22 cellular contexts compared by ENCODE assay signal in the genomic region with DNA sequence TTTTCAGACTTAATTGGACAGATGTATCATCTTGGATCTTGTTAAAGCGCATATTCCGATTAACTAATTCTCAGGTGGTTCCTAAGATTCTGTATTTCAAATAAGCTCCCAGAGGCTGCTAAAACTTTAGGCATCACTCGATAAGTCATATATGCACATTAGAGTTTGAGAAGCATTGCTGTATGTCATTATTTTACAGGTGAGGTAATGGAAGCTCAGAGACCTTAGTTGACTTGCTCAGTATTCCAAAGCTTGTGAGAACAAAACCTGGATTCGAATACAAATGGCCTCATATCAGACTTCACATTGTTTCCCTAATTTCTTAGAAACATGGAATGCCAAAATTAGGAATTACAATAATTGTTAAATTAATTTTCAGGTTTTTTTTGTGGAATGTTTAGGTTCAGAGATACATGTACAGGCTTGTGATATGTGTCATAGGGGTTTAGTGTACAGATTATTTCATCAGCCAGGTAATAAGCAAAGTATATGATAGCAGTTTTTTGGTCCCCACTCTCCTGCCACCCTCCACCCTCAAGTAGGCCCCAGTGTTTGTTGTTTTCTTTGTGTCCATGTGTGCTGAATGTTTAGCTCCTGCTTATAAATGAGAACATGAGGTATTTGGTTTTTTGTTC.
"Had no signal": no experiment of that assay in that cellular context is flagged by ENCODE, and none has a peak within 500 bp of the region (broad histone marks: within the 10 kb centered on the region; RNA-seq: fewer than 3 reads in every experiment).

No MANE protein-coding gene starts in this region.

- H3K9ac ChIP-seq: SK-N-SH had no signal

- H3K9me3 ChIP-seq: adrenal gland, SJCRH30, SK-N-SH had no signal

- H3K4me1 Mint-ChIP-seq: activated CD4-positive, alpha-beta T cell treated with anti-CD3 and anti-CD28 coated beads for 36 hours; activated naive CD8-positive, alpha-beta T cell treated with anti-CD3 and anti-CD28 coated beads, Interleukin-2, amount 10 ng/mL, durations not matched to agents 7 days and 5 days; central memory CD8-positive, alpha-beta T cell had no signal

- H3K4me3 ChIP-seq: adrenal gland, SJCRH30 had no signal

- DNase-seq: activated CD4-positive, alpha-beta T cell treated with anti-CD3 and anti-CD28 coated beads for 36 hours; activated CD8-positive, alpha-beta memory T cell treated with anti-CD3 and anti-CD28 coated beads, Interleukin-2, amount 50 U/mL, for 4 hours; activated CD8-positive, alpha-beta T cell treated with anti-CD3 and anti-CD28 coated beads for 36 hours; activated naive CD4-positive, alpha-beta T cell treated with anti-CD3 and anti-CD28 coated beads, Interleukin-2, amount 50 U/mL, for 16 hours; activated naive CD8-positive, alpha-beta T cell treated with anti-CD3 and anti-CD28 coated beads, Interleukin-2, amount 10 ng/mL, durations not matched to agents 7 days and 5 days; adrenal gland; anterior cingulate cortex; MM.1S; NCI-H1105; NCI-H1436; NCI-H1694 treated with DMSO at 0.1 percent for 48 hours; NCI-H2029 treated with DMSO at 0.1 percent for 48 hours; NCI-H345; NCI-H510A; NCI-H526 treated with DMSO at 0.1 percent for 48 hours; NCI-H82; Right ventricle myocardium superior; SJCRH30; SK-N-SH; T-helper 1 cell; WERI-Rb-1 had no signal

- ATAC-seq: activated CD4-positive, alpha-beta T cell treated with anti-CD3 and anti-CD28 coated beads for 36 hours; activated CD8-positive, alpha-beta T cell treated with anti-CD3 and anti-CD28 coated beads for 36 hours had no signal

- H3K27ac Mint-ChIP-seq: activated CD4-positive, alpha-beta T cell treated with anti-CD3 and anti-CD28 coated beads for 36 hours; activated CD8-positive, alpha-beta T cell treated with anti-CD3 and anti-CD28 coated beads for 36 hours; activated naive CD8-positive, alpha-beta T cell treated with anti-CD3 and anti-CD28 coated beads, Interleukin-2, amount 10 ng/mL, durations not matched to agents 7 days and 5 days had no signal

- H3K4me2 ChIP-seq: SK-N-SH had no signal

- H3K36me3 ChIP-seq: adrenal gland, SJCRH30 had no signal

- H3K27me3 ChIP-seq: adrenal gland, SJCRH30 had no signal

- H3K4me1 ChIP-seq: SJCRH30 had no signal

- H3K27me3 Mint-ChIP-seq: activated CD4-positive, alpha-beta T cell treated with anti-CD3 and anti-CD28 coated beads for 36 hours; activated CD8-positive, alpha-beta T cell treated with anti-CD3 and anti-CD28 coated beads for 36 hours; activated naive CD8-positive, alpha-beta T cell treated with anti-CD3 and anti-CD28 coated beads, Interleukin-2, amount 10 ng/mL, durations not matched to agents 7 days and 5 days; central memory CD8-positive, alpha-beta T cell had no signal

- H3K27ac ChIP-seq: adrenal gland, SJCRH30, WERI-Rb-1 had no signal

- H3K4me3 Mint-ChIP-seq: activated CD4-positive, alpha-beta T cell treated with anti-CD3 and anti-CD28 coated beads for 36 hours; activated CD8-positive, alpha-beta T cell treated with anti-CD3 and anti-CD28 coated beads for 36 hours; activated naive CD8-positive, alpha-beta T cell treated with anti-CD3 and anti-CD28 coated beads, Interleukin-2, amount 10 ng/mL, durations not matched to agents 7 days and 5 days; central memory CD8-positive, alpha-beta T cell had no signal
